In genomic region chr5:179860301-179860700, GRCh38 we compare ENCODE assay signal across 12 cellular contexts. TPM values are rescaled to one million over a fixed set of nuclear protein-coding genes. Genes with fewer than 3 reads are reported as not detected.
DNase-seq lines count a peak whose midpoint lies in the region; ATAC-seq and TF ChIP-seq lines count a peak whose summit lies in the region.
"Had no signal": no experiment of that assay in that cellular context is flagged by ENCODE, and none has a peak within 500 bp of the region (broad histone marks: within the 10 kb centered on the region; RNA-seq: fewer than 3 reads in every experiment).

No MANE protein-coding gene starts in this region.

- TF ChIP-seq CTCF in Panc1 (IDR thresholded peaks at IDR 0.05), result no peak
- no peak for TF ChIP-seq CTCF in glutamatergic neuron (IDR thresholded peaks at IDR 0.05; ENCODE audit: partially characterized antibody, unreplicated experiment)

- POLR2A ChIA-PET in Panc1 (lab: Charles Lee), result no interaction called here

- H3K4me3 Mint-ChIP-seq in activated T-cell treated with anti-CD3 and anti-CD28 coated beads, Interleukin-2, amount 50 U/mL, for 24 hours, result peak overlapping the region; percentile 87
- H3K4me3 Mint-ChIP-seq in glutamatergic neuron (ENCODE audit: unreplicated experiment), result peak overlapping the region; percentile 47
- H3K4me3 Mint-ChIP-seq in stimulated activated effector memory CD8-positive, alpha-beta T cell treated with anti-CD3 and anti-CD28 coated beads, Interleukin-12 subunit alpha, Interleukin-12 subunit beta, amount 100 ng/mL, for 72 hours, result peak overlapping the region; percentile 96

- H3K27me3 Mint-ChIP-seq in activated T-cell treated with anti-CD3 and anti-CD28 coated beads, Interleukin-2, amount 50 U/mL, for 24 hours, result no peaks in the 10 kb centered on the region
- H3K27me3 Mint-ChIP-seq in glutamatergic neuron (ENCODE audit: unreplicated experiment), result peaks cover 3% of the 10 kb centered on the region

- ATAC-seq in Panc1 (no peak; the same call in 1 of the 2 replicates), GM21447 (IDR thresholded peaks at IDR 0.05; ENCODE audit: unreplicated experiment) (no peak)
- no peak for ATAC-seq in stimulated activated effector memory CD8-positive, alpha-beta T cell treated with anti-CD3 and anti-CD28 coated beads, Interleukin-12 subunit alpha, Interleukin-12 subunit beta, amount 100 ng/mL, for 72 hours

- intact Hi-C loops in Panc1 (cut with micrococcal nuclease; ENCODE audit: unreplicated experiment), result no loop called here

- H3K9me3 ChIP-seq in Panc1 (ENCODE audit: control insufficient read depth, insufficient read depth, low read depth, low read length), result no peaks in the 10 kb centered on the region

- H3K36me3 ChIP-seq in Panc1 (ENCODE audit: control insufficient read depth, insufficient read depth, low read length), result no peaks in the 10 kb centered on the region; the same call in 1 of the 2 replicates

- no peaks in the 10 kb centered on the region for H3K27me3 ChIP-seq in Panc1 (ENCODE audit: control insufficient read depth, insufficient read depth, low read length)

- H3K4me3 ChIP-seq in Panc1 (ENCODE audit: low read depth in 2 of 2, low read length in 2 of 2), result peak overlapping the region; percentile 89 to 97

- in situ Hi-C loops in Panc1 (cut with HindIII; ENCODE audit: low pct_unique_long_range_greater_than_20kb, low sequenced_read_pairs), result no loop called here

- BruUV-seq in Panc1 (replicated peaks; lab: Mats Ljungman, UMichigan), result no TSS peak

- H3K27ac ChIP-seq in Panc1 (ENCODE audit: low read length), result peak overlapping the region; percentile 92

- H3K9me3 Mint-ChIP-seq in activated T-cell treated with anti-CD3 and anti-CD28 coated beads, Interleukin-2, amount 50 U/mL, for 24 hours, result no peaks in the 10 kb centered on the region
- H3K9me3 Mint-ChIP-seq in glutamatergic neuron (ENCODE audit: unreplicated experiment), result peaks cover 4% of the 10 kb centered on the region
- H3K9me3 Mint-ChIP-seq in stimulated activated effector memory CD8-positive, alpha-beta T cell treated with anti-CD3 and anti-CD28 coated beads, Interleukin-12 subunit alpha, Interleukin-12 subunit beta, amount 100 ng/mL, for 72 hours, result no peaks in the 10 kb centered on the region

- CTCF ChIA-PET in Panc1 (lab: Charles Lee), result interaction anchor here (0.7 kb wide), 1 partner anchor 1630 kb away, joined by 6 read pairs; no protein-coding TSS in a partner anchor

- no peak for DNase-seq in activated T-cell treated with anti-CD3 and anti-CD28 coated beads, Interleukin-2, amount 50 U/mL, for 24 hours
- no peak for DNase-seq in activated T-cell treated with anti-CD3 and anti-CD28 coated beads, Interleukin-2, amount 50 U/mL, for 1 hour
- no peak for DNase-seq in Panc1 (ENCODE audit: low read depth, low spot score)
- DNase-seq in glutamatergic neuron, result no peak
- no peak for DNase-seq in stimulated activated effector memory CD8-positive, alpha-beta T cell treated with anti-CD3 and anti-CD28 coated beads, Interleukin-12 subunit alpha, Interleukin-12 subunit beta, amount 100 ng/mL, for 72 hours (ENCODE audit: low spot score in 2 of 2)
- no peak for DNase-seq in stimulated activated CD4-positive, alpha-beta T cell treated with anti-CD3 and anti-CD28 coated beads, Interleukin-4, amount 100 ng/mL, for 24 hours
- DNase-seq in NCI-H187 treated with DMSO at 0.1 percent for 48 hours (lab: John Stamatoyannopoulos, UW), result no peak
- DNase-seq: activated CD8-positive, alpha-beta memory T cell treated with anti-CD3 and anti-CD28 coated beads, Interleukin-2, amount 50 U/mL, for 48 hours; central memory CD4-positive, alpha-beta T cell; occipital lobe; stimulated activated CD4-positive, alpha-beta T cell treated with anti-CD3 and anti-CD28 coated beads, Interleukin-1b, Interleukin-23, amount 100 ng/mL, for 48 hours had no signal

- H3K4me1 ChIP-seq in Panc1 (ENCODE audit: control insufficient read depth, insufficient read depth, low read length), result peaks cover 10% of the 10 kb centered on the region

- H3K27ac Mint-ChIP-seq in activated T-cell treated with anti-CD3 and anti-CD28 coated beads, Interleukin-2, amount 50 U/mL, for 24 hours, result peak overlapping the region; percentile 50
- H3K27ac Mint-ChIP-seq in glutamatergic neuron (ENCODE audit: unreplicated experiment), result peak overlapping the region; percentile 35
- H3K27ac Mint-ChIP-seq in stimulated activated effector memory CD8-positive, alpha-beta T cell treated with anti-CD3 and anti-CD28 coated beads, Interleukin-12 subunit alpha, Interleukin-12 subunit beta, amount 100 ng/mL, for 72 hours, result no peak overlapping the region

- H3K4me1 Mint-ChIP-seq in activated T-cell treated with anti-CD3 and anti-CD28 coated beads, Interleukin-2, amount 50 U/mL, for 24 hours (ENCODE audit: low read depth), result peaks cover 17% of the 10 kb centered on the region
- peaks cover 7% of the 10 kb centered on the region for H3K4me1 Mint-ChIP-seq in glutamatergic neuron (ENCODE audit: low read depth, unreplicated experiment)
- H3K4me1 Mint-ChIP-seq in stimulated activated effector memory CD8-positive, alpha-beta T cell treated with anti-CD3 and anti-CD28 coated beads, Interleukin-12 subunit alpha, Interleukin-12 subunit beta, amount 100 ng/mL, for 72 hours, result peaks cover 8% of the 10 kb centered on the region

- H3K36me3 Mint-ChIP-seq in activated T-cell treated with anti-CD3 and anti-CD28 coated beads, Interleukin-2, amount 50 U/mL, for 24 hours (ENCODE audit: low read depth), result peaks cover 46% of the 10 kb centered on the region
- H3K36me3 Mint-ChIP-seq in glutamatergic neuron (ENCODE audit: unreplicated experiment), result peaks cover 6% of the 10 kb centered on the region
- peaks cover 30% of the 10 kb centered on the region for H3K36me3 Mint-ChIP-seq in stimulated activated effector memory CD8-positive, alpha-beta T cell treated with anti-CD3 and anti-CD28 coated beads, Interleukin-12 subunit alpha, Interleukin-12 subunit beta, amount 100 ng/mL, for 72 hours

RNA-seq across cellular contexts. Expression of gene MRNIP, which starts 1.7 kb away (rescaled TPM):
- total RNA-seq in Panc1 (2021; ENCODE audit: unreplicated experiment) (33.0 TPM), glutamatergic neuron (ENCODE audit: unreplicated experiment) (60.2 TPM)
- polyA plus RNA-seq in Panc1 (2012; ENCODE audit: insufficient read length), result 21.9 TPM

RNA-seq across cellular contexts. Expression of gene SQSTM1, which starts 39.6 kb away (rescaled TPM):
- 985 TPM for total RNA-seq in Panc1 (2021; ENCODE audit: unreplicated experiment)
- 958 TPM for polyA plus RNA-seq in Panc1 (2012; ENCODE audit: insufficient read length)
- 97.0 TPM for total RNA-seq in glutamatergic neuron (ENCODE audit: unreplicated experiment)

RNA-seq across cellular contexts. Expression of gene TBC1D9B, which starts 47.4 kb away (rescaled TPM):
- total RNA-seq in Panc1 (2021; ENCODE audit: unreplicated experiment) (131 TPM), glutamatergic neuron (ENCODE audit: unreplicated experiment) (81.8 TPM)
- 192 TPM for polyA plus RNA-seq in Panc1 (2012; ENCODE audit: insufficient read length)

RNA-seq across cellular contexts. Expression of gene MGAT4B, which starts 53.6 kb away (rescaled TPM):
- total RNA-seq in Panc1 (2021; ENCODE audit: unreplicated experiment) (406 TPM), glutamatergic neuron (ENCODE audit: unreplicated experiment) (140 TPM)
- polyA plus RNA-seq in Panc1 (2012; ENCODE audit: insufficient read length), result 616 TPM

Comparison
In these comparisons a context has a peak if more than half of its experiments do, and no peak if none do; other contexts are left out.
1. RNA of gene SQSTM1, which starts 39.6 kb away (total RNA-seq): 985 TPM in Panc1 (single experiment); 97.0 TPM in glutamatergic neuron (single experiment); every median in the first group is over 10 times any median in the second.
2. Peak in every context shown above with its lines, with median percentiles within 50 percentile points of each other: H3K4me3 Mint-ChIP-seq.